In genomic region chr4:56400560-56400959, GRCh38 we compare ENCODE assay signal across 22 cellular contexts.
"Had no signal": no experiment of that assay in that cellular context is flagged by ENCODE, and none has a peak within 500 bp of the region (broad histone marks: within the 10 kb centered on the region; RNA-seq: fewer than 3 reads in every experiment).

No MANE protein-coding gene starts in this region.

- H3K4me3 Mint-ChIP-seq: activated CD4-positive, alpha-beta memory T cell treated with anti-CD3 and anti-CD28 coated beads for 36 hours; activated CD4-positive, alpha-beta T cell treated with anti-CD3 and anti-CD28 coated beads, Interleukin-2, amount 10 ng/mL, durations not matched to agents 7 days and 5 days; activated naive CD4-positive, alpha-beta T cell treated with anti-CD3 and anti-CD28 coated beads for 36 hours; activated naive CD8-positive, alpha-beta T cell; activated T-helper 17 cell treated with anti-CD3 and anti-CD28 coated beads, Interleukin-2, amount 50 U/mL, for 72 hours; T-helper 1 cell treated with Interleukin-12 subunit alpha and Interleukin-12 subunit beta and Interleukin-4 antibody, amounts not matched to agents 30 μg/mL and 1 μg/mL, for 36 hours had no signal

- H3K27me3 ChIP-seq: brain microvascular endothelial cell, cardiac muscle cell, MG63 had no signal

- H3K4me2 ChIP-seq: KMS-11, PC-9 had no signal

- H2AFZ ChIP-seq: PC-9 had no signal

- H3K4me3 ChIP-seq: cardiac muscle cell, MG63, PC-9 had no signal

- H3K9me3 ChIP-seq: MG63 had no signal

- H3K9ac ChIP-seq: KMS-11 had no signal

- H3K27ac Mint-ChIP-seq: activated CD4-positive, alpha-beta memory T cell treated with anti-CD3 and anti-CD28 coated beads for 36 hours; activated naive CD4-positive, alpha-beta T cell treated with anti-CD3 and anti-CD28 coated beads for 36 hours; activated naive CD8-positive, alpha-beta T cell; activated T-helper 17 cell treated with anti-CD3 and anti-CD28 coated beads, Interleukin-2, amount 50 U/mL, for 72 hours; T-helper 1 cell treated with Interleukin-12 subunit alpha and Interleukin-12 subunit beta and Interleukin-4 antibody, amounts not matched to agents 30 μg/mL and 1 μg/mL, for 36 hours had no signal

- H3K27ac ChIP-seq: brain microvascular endothelial cell, cardiac muscle cell, KMS-11, PC-9 had no signal

- H3K27me3 Mint-ChIP-seq: activated CD4-positive, alpha-beta memory T cell treated with anti-CD3 and anti-CD28 coated beads for 36 hours; activated CD4-positive, alpha-beta T cell treated with anti-CD3 and anti-CD28 coated beads, Interleukin-2, amount 10 ng/mL, durations not matched to agents 7 days and 5 days; activated naive CD8-positive, alpha-beta T cell; activated T-helper 17 cell treated with anti-CD3 and anti-CD28 coated beads, Interleukin-2, amount 50 U/mL, for 72 hours had no signal

- H3K4me1 Mint-ChIP-seq: activated CD4-positive, alpha-beta T cell treated with anti-CD3 and anti-CD28 coated beads, Interleukin-2, amount 10 ng/mL, durations not matched to agents 7 days and 5 days; activated T-helper 17 cell treated with anti-CD3 and anti-CD28 coated beads, Interleukin-2, amount 50 U/mL, for 72 hours had no signal

- DNase-seq: activated CD4-positive, alpha-beta memory T cell treated with anti-CD3 and anti-CD28 coated beads for 36 hours; activated CD4-positive, alpha-beta T cell treated with anti-CD3 and anti-CD28 coated beads, Interleukin-2, amount 10 ng/mL, durations not matched to agents 7 days and 5 days; activated CD4-positive, CD25-positive, alpha-beta regulatory T cell treated with anti-CD3 and anti-CD28 coated beads, Interleukin-2, amount 50 U/mL, for 72 hours; activated CD8-positive, alpha-beta memory T cell treated with anti-CD3 and anti-CD28 coated beads for 24 hours; activated gamma-delta T cell; activated naive CD4-positive, alpha-beta T cell treated with anti-CD3 and anti-CD28 coated beads for 36 hours; activated T-cell treated with anti-CD3 and anti-CD28 coated beads, Interleukin-2, amount 50 U/mL, for 48 hours; brain microvascular endothelial cell; MG63; MV-4-11; NCI-H1092 treated with DMSO at 0.1 percent for 48 hours; NCI-H1417 treated with DMSO at 0.1 percent for 48 hours; NCI-H1694; NCI-H2081; NCI-H510A treated with DMSO at 0.1 percent for 48 hours; PC-9; SHP77 treated with DMSO at 0.1 percent for 48 hours had no signal

- ATAC-seq: activated T-helper 17 cell treated with anti-CD3 and anti-CD28 coated beads, Interleukin-2, amount 50 U/mL, for 72 hours had no signal

- H3K9me3 Mint-ChIP-seq: activated CD4-positive, alpha-beta memory T cell treated with anti-CD3 and anti-CD28 coated beads for 36 hours; activated CD4-positive, alpha-beta T cell treated with anti-CD3 and anti-CD28 coated beads, Interleukin-2, amount 10 ng/mL, durations not matched to agents 7 days and 5 days; activated naive CD4-positive, alpha-beta T cell treated with anti-CD3 and anti-CD28 coated beads for 36 hours; activated T-helper 17 cell treated with anti-CD3 and anti-CD28 coated beads, Interleukin-2, amount 50 U/mL, for 72 hours; T-helper 1 cell treated with Interleukin-12 subunit alpha and Interleukin-12 subunit beta and Interleukin-4 antibody, amounts not matched to agents 30 μg/mL and 1 μg/mL, for 36 hours had no signal
